ENCODE assay signal across 20 cellular contexts in genomic region chr9:97907632-97908031, GRCh38. TPM values are rescaled to one million over a fixed set of nuclear protein-coding genes. Genes with fewer than 3 reads are reported as not detected.
DNase-seq lines count a peak whose midpoint lies in the region; TF ChIP-seq lines count a peak whose summit lies in the region.
"Had no signal": no experiment of that assay in that cellular context is flagged by ENCODE, and none has a peak within 500 bp of the region (broad histone marks: within the 10 kb centered on the region; RNA-seq: fewer than 3 reads in every experiment).

No MANE protein-coding gene starts in this region.

- H3K4me3 ChIP-seq in OCI-LY7 (ENCODE audit: low read depth, low read length, poor library complexity, severe bottlenecking): no peak overlapping the region
- no peak overlapping the region for H3K4me3 ChIP-seq in skin epidermis
- H3K4me3 ChIP-seq: prostate gland, tibial artery had no signal

- peaks cover 8% of the 10 kb centered on the region for H3K4me1 ChIP-seq in OCI-LY7 (ENCODE audit: insufficient read depth, low read length, poor library complexity, severe bottlenecking)
- H3K4me1 ChIP-seq: prostate gland, tibial artery had no signal

- peaks cover 51% of the 10 kb centered on the region for H3K36me3 Mint-ChIP-seq in T-helper 1 cell treated with Interleukin-12 subunit alpha and Interleukin-12 subunit beta and Interleukin-4 antibody, amounts not matched to agents 30 μg/mL and 1 μg/mL, for 36 hours (ENCODE audit: low read depth)
- peaks cover 66% of the 10 kb centered on the region for H3K36me3 Mint-ChIP-seq in dendritic cell treated with granulocyte-macrophage colony-stimulating factor and Interleukin-4, amounts not matched to agents 40 ng/mL and 50 ng/mL, for 4 days (ENCODE audit: low read depth)

- H3K27me3 Mint-ChIP-seq in T-helper 1 cell treated with Interleukin-12 subunit alpha and Interleukin-12 subunit beta and Interleukin-4 antibody, amounts not matched to agents 30 μg/mL and 1 μg/mL, for 36 hours (ENCODE audit: low read depth): no peaks in the 10 kb centered on the region
- no peaks in the 10 kb centered on the region for H3K27me3 Mint-ChIP-seq in dendritic cell treated with granulocyte-macrophage colony-stimulating factor and Interleukin-4, amounts not matched to agents 40 ng/mL and 50 ng/mL, for 4 days

- intact Hi-C loops in OCI-LY7 (cut with micrococcal nuclease; ENCODE audit: unreplicated experiment): no loop called here
- intact Hi-C loops in dendritic cell treated with granulocyte-macrophage colony-stimulating factor and Interleukin-4, amounts not matched to agents 40 ng/mL and 50 ng/mL, for 4 days (cut with micrococcal nuclease): loop anchor here (10.0 kb wide), 1 partner anchor 193 kb away; no protein-coding TSS in a partner anchor

- CTCF ChIA-PET in OCI-LY7 (lab: Charles Lee; ENCODE audit: unreplicated experiment): no interaction called here

- POLR2A ChIA-PET in OCI-LY7 (lab: Charles Lee): interaction anchor here (1.1 kb wide), 1 partner anchor 55 kb away, joined by 4 read pairs; no protein-coding TSS in a partner anchor

- TF ChIP-seq CTCF in OCI-LY7 (conservative IDR thresholded peaks at IDR 0.05; ENCODE audit: low read length): no peak

- H3K27ac Mint-ChIP-seq in T-helper 1 cell treated with Interleukin-12 subunit alpha and Interleukin-12 subunit beta and Interleukin-4 antibody, amounts not matched to agents 30 μg/mL and 1 μg/mL, for 36 hours: peak overlapping the region; percentile 94
- H3K27ac Mint-ChIP-seq in dendritic cell treated with granulocyte-macrophage colony-stimulating factor and Interleukin-4, amounts not matched to agents 40 ng/mL and 50 ng/mL, for 4 days: peak overlapping the region; percentile 89

- no peaks in the 10 kb centered on the region for H3K9me3 Mint-ChIP-seq in T-helper 1 cell treated with Interleukin-12 subunit alpha and Interleukin-12 subunit beta and Interleukin-4 antibody, amounts not matched to agents 30 μg/mL and 1 μg/mL, for 36 hours
- H3K9me3 Mint-ChIP-seq in dendritic cell treated with granulocyte-macrophage colony-stimulating factor and Interleukin-4, amounts not matched to agents 40 ng/mL and 50 ng/mL, for 4 days: no peaks in the 10 kb centered on the region

- BruUV-seq in OCI-LY7 (replicated peaks; lab: Mats Ljungman, UMichigan): no TSS peak

- peak overlapping the region; percentile 80 for H3K4me3 Mint-ChIP-seq in T-helper 1 cell treated with Interleukin-12 subunit alpha and Interleukin-12 subunit beta and Interleukin-4 antibody, amounts not matched to agents 30 μg/mL and 1 μg/mL, for 36 hours
- peak overlapping the region; percentile 0 for H3K4me3 Mint-ChIP-seq in dendritic cell treated with granulocyte-macrophage colony-stimulating factor and Interleukin-4, amounts not matched to agents 40 ng/mL and 50 ng/mL, for 4 days

- H3K9me3 ChIP-seq in OCI-LY7 (ENCODE audit: low read length): no peaks in the 10 kb centered on the region
- H3K9me3 ChIP-seq: prostate gland, tibial artery had no signal

- peaks cover 59% of the 10 kb centered on the region for H3K4me1 Mint-ChIP-seq in T-helper 1 cell treated with Interleukin-12 subunit alpha and Interleukin-12 subunit beta and Interleukin-4 antibody, amounts not matched to agents 30 μg/mL and 1 μg/mL, for 36 hours (ENCODE audit: low read depth)
- H3K4me1 Mint-ChIP-seq in dendritic cell treated with granulocyte-macrophage colony-stimulating factor and Interleukin-4, amounts not matched to agents 40 ng/mL and 50 ng/mL, for 4 days (ENCODE audit: low read depth): peaks cover 48% of the 10 kb centered on the region

- no peak overlapping the region for H2AFZ ChIP-seq in OCI-LY7 (ENCODE audit: low read length)

- no peak for DNase-seq in T-helper 1 cell
- DNase-seq in OCI-LY7 (ENCODE audit: low spot score): no peak
- DNase-seq in NOMO-1 treated with DMSO at 0.1 percent for 48 hours (lab: John Stamatoyannopoulos, UW; ENCODE audit: unreplicated experiment): no peak
- DNase-seq in HuH-7 (ENCODE audit: low spot score): no peak
- DNase-seq in putamen (ENCODE audit: low spot score): no peak
- DNase-seq: COR-L47, erythroblast, GDM1, islet precursor cell, NCI-H1694 treated with DMSO at 0.1 percent for 48 hours, NCI-H526, tibial artery had no signal

- H3K27ac ChIP-seq in OCI-LY7 (ENCODE audit: low read depth, low read length, poor library complexity, severe bottlenecking) (no peak overlapping the region), skin epidermis (peak overlapping the region in 14 of 21 experiments; percentile 29 to 89 (median 62))
- H3K27ac ChIP-seq: 22Rv1, tibial artery had no signal

- peaks cover 83% of the 10 kb centered on the region for H3K36me3 ChIP-seq in OCI-LY7 (ENCODE audit: insufficient read depth, low read length)
- H3K36me3 ChIP-seq: prostate gland had no signal

- H3K9me2 ChIP-seq in OCI-LY7 (ENCODE audit: insufficient read depth, low read length): no peaks in the 10 kb centered on the region

- no peaks in the 10 kb centered on the region for H4K20me1 ChIP-seq in OCI-LY7 (ENCODE audit: insufficient read depth, low read length)

- peak overlapping the region; percentile 36; the same call in 1 of the 2 replicates for H3K4me2 ChIP-seq in OCI-LY7 (ENCODE audit: low read length)

- 0 out of 2 replicates have a peak, but pooled peaks cover 4% of the 10 kb centered on the region for H3K79me2 ChIP-seq in OCI-LY7 (ENCODE audit: insufficient read depth, low read depth, low read length)

RNA-seq across cellular contexts. Expression of gene TRMO, which starts 14.7 kb away (rescaled TPM):
- 17.6 and 34.7 TPM in 2 replicates for total RNA-seq in OCI-LY7 (2014; rRNA removed; shearing (Covaris generic))
- 9.3 and 10.9 TPM in 2 replicates for total RNA-seq in OCI-LY7 (2022)

RNA-seq across cellular contexts. Expression of gene HEMGN, which starts 30.3 kb away (rescaled TPM):
- 4.3 and 5.4 TPM in 2 replicates for total RNA-seq in OCI-LY7 (2014; rRNA removed; shearing (Covaris generic))
- 3.3 and 3.8 TPM in 2 replicates for total RNA-seq in OCI-LY7 (2022)
- total RNA-seq: M059J had no signal

RNA-seq across cellular contexts. Expression of gene FOXE1, which starts 54.6 kb away (rescaled TPM):
- not detected in 2 replicates for total RNA-seq in OCI-LY7 (2014; rRNA removed; shearing (Covaris generic))
- total RNA-seq in OCI-LY7 (2022): not detected in 2 replicates
- total RNA-seq: cerebellum, M059J, mucosa of gallbladder had no signal
